In genomic region chr1:218324226-218324580, GRCh38 we compare ENCODE assay signal across 15 cellular contexts. TPM values are rescaled to one million over a fixed set of nuclear protein-coding genes. Genes with fewer than 3 reads are reported as not detected.
DNase-seq lines count a peak whose midpoint lies in the region; ATAC-seq and TF ChIP-seq lines count a peak whose summit lies in the region.
"Had no signal": no experiment of that assay in that cellular context is flagged by ENCODE, and none has a peak within 500 bp of the region (broad histone marks: within the 10 kb centered on the region; RNA-seq: fewer than 3 reads in every experiment).

No MANE protein-coding gene starts in this region.

- no peaks in the 10 kb centered on the region for H3F3A ChIP-seq in SK-N-SH (replicated peaks; ENCODE audit: insufficient read depth)

- H2BK120ac ChIP-seq in mesenchymal stem cell (ENCODE audit: low read depth, low read length), result no peak overlapping the region

- H3K4me1 Mint-ChIP-seq in stimulated activated naive CD8-positive, alpha-beta T cell treated with anti-CD3 and anti-CD28 coated beads, Interleukin-15, amount 100 ng/mL, for 72 hours, result no peaks in the 10 kb centered on the region

- no peak overlapping the region for H3K4me3 Mint-ChIP-seq in stimulated activated naive CD8-positive, alpha-beta T cell treated with anti-CD3 and anti-CD28 coated beads, Interleukin-15, amount 100 ng/mL, for 72 hours
- H3K4me3 Mint-ChIP-seq: CD4-positive, CD25-positive, alpha-beta regulatory T cell had no signal

- H2BK15ac ChIP-seq in mesenchymal stem cell (ENCODE audit: low read depth, poor library complexity, severe bottlenecking), result peak overlapping the region; percentile 86

- no peaks in the 10 kb centered on the region for H3K27me3 Mint-ChIP-seq in stimulated activated naive CD8-positive, alpha-beta T cell treated with anti-CD3 and anti-CD28 coated beads, Interleukin-15, amount 100 ng/mL, for 72 hours
- H3K27me3 Mint-ChIP-seq: CD4-positive, CD25-positive, alpha-beta regulatory T cell had no signal

- H4K20me1 ChIP-seq in SK-N-SH (ENCODE audit: insufficient read depth), result no peaks in the 10 kb centered on the region

- H2AFZ ChIP-seq in SK-N-SH (ENCODE audit: low read depth) (no peak overlapping the region), mesenchymal stem cell (ENCODE audit: low read depth, low read length) (no peak overlapping the region)

- 95% methylated on average over 20 of the region's 20 CpGs for WGBS in SK-N-SH (ENCODE audit: low lambda C conversion rate)
- WGBS in mesenchymal stem cell, result 98% methylated on average over 18 of the region's 20 CpGs

- peak overlapping the region in 1 of 2 experiments; percentile 77 for H3K14ac ChIP-seq in mesenchymal stem cell (ENCODE audit: low read length in 2 of 2)

- no peak overlapping the region for H3K18ac ChIP-seq in mesenchymal stem cell (ENCODE audit: low read depth in 1 of 2, low read length in 2 of 2)

- no peak overlapping the region for H4K91ac ChIP-seq in mesenchymal stem cell (ENCODE audit: low read length)

- H3K9ac ChIP-seq in SK-N-SH (no peak overlapping the region), mesenchymal stem cell (ENCODE audit: low read length) (no peak overlapping the region)
- H3K9ac ChIP-seq: BLaER1 treated with 17β-estradiol and CSF1 and Interleukin-3, amounts not matched to agents 10 nM and 100 nM had no signal

- DNase-seq in SK-N-SH (peak; percentile 6), mesenchymal stem cell (no peak), NCI-H345 treated with DMSO at 0.1 percent for 48 hours (lab: John Stamatoyannopoulos, UW; ENCODE audit: unreplicated experiment) (no peak), NCI-H69 (lab: John Stamatoyannopoulos, UW) (no peak), NCI-H774 (lab: John Stamatoyannopoulos, UW) (no peak)
- DNase-seq in stimulated activated naive CD8-positive, alpha-beta T cell treated with anti-CD3 and anti-CD28 coated beads, Interleukin-15, Interleukin-2, amounts not matched to agents 100 U/mL and 50 U/mL, for 24 hours, result no peak
- no peak for DNase-seq in stimulated activated naive CD8-positive, alpha-beta T cell treated with anti-CD3 and anti-CD28 coated beads, Interleukin-15, amount 100 ng/mL, for 72 hours
- DNase-seq: AML-193; CD4-positive, CD25-positive, alpha-beta regulatory T cell; DMS 273 treated with DMSO at 0.1 percent for 48 hours; HCEC 1CT had no signal

- no peaks in the 10 kb centered on the region for H3K9me3 ChIP-seq in SK-N-SH
- H3K9me3 ChIP-seq in mesenchymal stem cell (ENCODE audit: control insufficient read depth, low read length), result no peaks in the 10 kb centered on the region
- H3K9me3 ChIP-seq: BLaER1 treated with 17β-estradiol and CSF1 and Interleukin-3, amounts not matched to agents 10 nM and 100 nM had no signal

- H3K79me1 ChIP-seq in mesenchymal stem cell (replicated peaks; ENCODE audit: low read length, poor library complexity, severe bottlenecking), result peaks cover 9% of the 10 kb centered on the region

- CTCF ChIA-PET in SK-N-SH (lab: Yijun Ruan, JAX), result no interaction called here

- no peak overlapping the region for H3K27ac Mint-ChIP-seq in stimulated activated naive CD8-positive, alpha-beta T cell treated with anti-CD3 and anti-CD28 coated beads, Interleukin-15, amount 100 ng/mL, for 72 hours
- H3K27ac Mint-ChIP-seq: CD4-positive, CD25-positive, alpha-beta regulatory T cell had no signal

- POLR2A ChIA-PET in SK-N-SH (lab: Yijun Ruan, JAX), result no interaction called here

- H2AK5ac ChIP-seq in mesenchymal stem cell (ENCODE audit: low read length, severe bottlenecking), result no peak overlapping the region

- H3K23ac ChIP-seq in mesenchymal stem cell (ENCODE audit: low read length in 2 of 2), result no peak overlapping the region

- no peak overlapping the region for H2BK12ac ChIP-seq in mesenchymal stem cell (ENCODE audit: low read length in 2 of 2)

- no peak overlapping the region for H3K4ac ChIP-seq in mesenchymal stem cell (ENCODE audit: low read depth in 1 of 2, low read length in 2 of 2)

- H3K9me2 ChIP-seq in SK-N-SH, result no peaks in the 10 kb centered on the region

- H3K4me2 ChIP-seq in SK-N-SH (no peak overlapping the region), mesenchymal stem cell (ENCODE audit: low read length, poor library complexity, severe bottlenecking) (no peak overlapping the region)
- H3K4me2 ChIP-seq: BLaER1 treated with 17β-estradiol and CSF1 and Interleukin-3, amounts not matched to agents 10 nM and 100 nM had no signal

- no peaks in the 10 kb centered on the region; a peak in 1 of 4 replicates for H3K4me1 ChIP-seq in SK-N-SH (ENCODE audit: control insufficient read depth in 1 of 2, insufficient read depth in 2 of 2, low read depth in 1 of 2, low read length in 1 of 2)
- peaks cover 1% of the 10 kb centered on the region for H3K4me1 ChIP-seq in mesenchymal stem cell (ENCODE audit: control insufficient read depth, insufficient read depth, low read depth, low read length)
- H3K4me1 ChIP-seq: BLaER1 treated with 17β-estradiol and CSF1 and Interleukin-3, amounts not matched to agents 10 nM and 100 nM had no signal

- H3K79me2 ChIP-seq in SK-N-SH (ENCODE audit: insufficient read depth), result no peaks in the 10 kb centered on the region

- no peak for TF ChIP-seq EP300 in SK-N-SH (IDR thresholded peaks at IDR 0.05; ENCODE audit: borderline replicate concordance in 1 of 2, low read depth in 1 of 2, low read length in 1 of 2)

- no peak overlapping the region for H2BK5ac ChIP-seq in mesenchymal stem cell (ENCODE audit: low read depth, low read length, poor library complexity, severe bottlenecking)

- H3K27me3 ChIP-seq in SK-N-SH (ENCODE audit: insufficient read depth) (no peaks in the 10 kb centered on the region), mesenchymal stem cell (ENCODE audit: control insufficient read depth in 1 of 2, insufficient read depth in 1 of 2, low read length in 2 of 2) (no peaks in the 10 kb centered on the region)
- H3K27me3 ChIP-seq: BLaER1 treated with 17β-estradiol and CSF1 and Interleukin-3, amounts not matched to agents 10 nM and 100 nM had no signal

- H3K27ac ChIP-seq in SK-N-SH (ENCODE audit: low read depth in 2 of 2, low read length in 1 of 2) (no peak overlapping the region), mesenchymal stem cell (ENCODE audit: low read length, poor library complexity, severe bottlenecking) (no peak overlapping the region)
- H3K27ac ChIP-seq: 22Rv1; BLaER1 treated with 17β-estradiol and CSF1 and Interleukin-3, amounts not matched to agents 10 nM and 100 nM; HL-60 had no signal

- no peak overlapping the region for H4K8ac ChIP-seq in mesenchymal stem cell (ENCODE audit: low read length)

- no peak for TF ChIP-seq CTCF in SK-N-SH (IDR thresholded peaks at IDR 0.05)

- no peaks in the 10 kb centered on the region for H3K9me3 Mint-ChIP-seq in stimulated activated naive CD8-positive, alpha-beta T cell treated with anti-CD3 and anti-CD28 coated beads, Interleukin-15, amount 100 ng/mL, for 72 hours

- H3K4me3 ChIP-seq in SK-N-SH (ENCODE audit: low read depth in 2 of 2, low read length in 1 of 2), result no peak overlapping the region
- no peak overlapping the region for H3K4me3 ChIP-seq in mesenchymal stem cell (ENCODE audit: insufficient read depth in 1 of 2, low read depth in 1 of 2, low read length in 2 of 2)
- H3K4me3 ChIP-seq: BLaER1 treated with 17β-estradiol and CSF1 and Interleukin-3, amounts not matched to agents 10 nM and 100 nM had no signal

- ATAC-seq in SK-N-SH treated with all-trans-retinoic acid at 6 μM for 48 hours, result no peak
- peak; percentile 28 for ATAC-seq in stimulated activated naive CD8-positive, alpha-beta T cell treated with anti-CD3 and anti-CD28 coated beads, Interleukin-15, Interleukin-2, amounts not matched to agents 100 U/mL and 50 U/mL, for 24 hours
- no peak for ATAC-seq in stimulated activated naive CD8-positive, alpha-beta T cell treated with anti-CD3 and anti-CD28 coated beads, Interleukin-15, amount 100 ng/mL, for 72 hours

- TF ChIP-seq RAD21 in SK-N-SH (IDR thresholded peaks at IDR 0.05; ENCODE audit: low read length), result no peak

- H3K36me3 ChIP-seq in SK-N-SH (replicated peaks in 1 of 2; ENCODE audit: control insufficient read depth in 1 of 2, insufficient read depth in 2 of 2, low read length in 1 of 2) (peaks cover 7 to 29% of the 10 kb centered on the region in 2 experiments), mesenchymal stem cell (ENCODE audit: control insufficient read depth in 1 of 2, insufficient read depth in 2 of 2, low read depth in 1 of 2, low read length in 2 of 2) (peaks cover 13 to 19% of the 10 kb centered on the region in 2 experiments)

TF ChIP-seq in SK-N-SH, 30 proteins besides CTCF, POLR2A, EP300 and RAD21:
- no peak for TF ChIP-seq NFIC (IDR thresholded peaks at IDR 0.05; ENCODE audit: borderline replicate concordance)
- no peak for TF ChIP-seq YY1 (IDR thresholded peaks at IDR 0.05; ENCODE audit: low read depth)
- no peak for TF ChIP-seq FOXM1 (IDR thresholded peaks at IDR 0.05; ENCODE audit: low read depth)
- TF ChIP-seq SIN3A (IDR thresholded peaks at IDR 0.05; ENCODE audit: borderline replicate concordance, low read depth, low read length), result no peak
- TF ChIP-seq NRF1 (IDR thresholded peaks at IDR 0.05; ENCODE audit: low read depth, low read length), result no peak

TF ChIP-seq in SK-N-SH treated with all-trans-retinoic acid at 6 μM for 48 hours, 23 proteins besides CTCF, POLR2A, EP300 and RAD21 (continues in another document):
- TF ChIP-seq TOX (CRISPR knock-in tag; IDR thresholded peaks at IDR 0.05; ENCODE audit: borderline replicate concordance) (no peak), BACH2 (CRISPR knock-in tag; IDR thresholded peaks at IDR 0.05; ENCODE audit: borderline replicate concordance) (no peak)

RNA-seq across cellular contexts. Expression of gene TGFB2, which starts 20.9 kb away (rescaled TPM):
- polyA plus RNA-seq in SK-N-SH (2012; rRNA removed), result 2.4 and 3.8 TPM in 2 replicates
- polyA plus RNA-seq in SK-N-SH (2012; cell fraction: cytosol; rRNA removed), result 4.0 and 5.1 TPM in 2 replicates
- polyA plus RNA-seq in SK-N-SH (2012; cell fraction: nucleus; rRNA removed), result 2.6 and 7.2 TPM in 2 replicates
- 23.5 TPM for polyA plus RNA-seq in mesenchymal stem cell (2013, experiment 1 of 2)
- 23.9 TPM for polyA plus RNA-seq in mesenchymal stem cell (2013, experiment 2 of 2)
- polyA plus RNA-seq: CD4-positive, CD25-positive, alpha-beta regulatory T cell had no signal

RNA-seq across cellular contexts. Expression of gene RRP15, which starts 39.1 kb away (rescaled TPM):
- polyA plus RNA-seq in SK-N-SH (2012; rRNA removed), result 2.1 and 2.8 TPM in 2 replicates
- polyA plus RNA-seq in SK-N-SH (2012; cell fraction: cytosol; rRNA removed), result 3.1 and 4.9 TPM in 2 replicates
- 1.4 and 2.9 TPM in 2 replicates for polyA plus RNA-seq in SK-N-SH (2012; cell fraction: nucleus; rRNA removed)
- polyA plus RNA-seq in mesenchymal stem cell (2013, experiment 1 of 2), result 40.0 TPM
- polyA plus RNA-seq in mesenchymal stem cell (2013, experiment 2 of 2), result 36.7 TPM
